In the genomic region with DNA sequence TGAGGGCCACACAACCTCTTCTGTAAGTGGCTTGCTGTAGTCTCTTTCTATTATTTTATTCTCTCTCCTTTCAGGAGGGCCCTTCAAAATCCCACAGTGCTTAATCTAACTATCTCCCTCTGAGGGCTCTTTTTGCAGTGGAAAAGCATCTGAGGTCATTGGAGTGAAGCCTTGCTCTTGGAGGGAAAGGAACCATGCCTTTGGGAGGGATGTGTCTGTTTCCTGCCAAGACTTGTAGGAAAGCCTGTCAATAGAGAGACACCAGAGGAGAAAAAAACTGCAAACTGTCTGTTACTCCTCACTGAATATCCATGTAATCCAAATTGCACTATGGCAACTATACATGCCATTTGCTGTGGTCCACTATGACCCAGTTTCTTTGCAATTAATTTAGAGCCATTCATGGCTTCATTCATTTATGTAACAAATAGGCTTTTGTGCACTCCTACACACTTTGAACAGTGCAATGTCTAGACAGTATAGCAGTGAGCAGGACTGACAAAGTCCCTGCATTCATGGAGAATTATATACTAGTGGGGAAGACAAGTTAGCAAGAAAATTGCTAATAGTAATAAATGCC, we compare ENCODE assay signal across 17 cellular contexts.
DNase-seq lines count a peak whose midpoint lies in the region; ATAC-seq and TF ChIP-seq lines count a peak whose summit lies in the region.
"Had no signal": no experiment of that assay in that cellular context is flagged by ENCODE, and none has a peak within 500 bp of the region (broad histone marks: within the 10 kb centered on the region; RNA-seq: fewer than 3 reads in every experiment).

No MANE protein-coding gene starts in this region.

- in situ Hi-C loops in SK-MEL-5 (cut with HindIII; ENCODE audit: low pct_unique_long_range_greater_than_20kb, low sequenced_read_pairs) = no loop called here

- no peak overlapping the region for H3K9ac ChIP-seq in Karpas-422 (ENCODE audit: low read length)
- H3K9ac ChIP-seq: BLaER1 treated with 17β-estradiol and CSF1 and Interleukin-3, amounts not matched to agents 10 nM and 100 nM had no signal

- ATAC-seq in HG02885 (IDR thresholded peaks at IDR 0.05; ENCODE audit: poor library complexity, unreplicated experiment) = no peak
- no peak for ATAC-seq in left lobe of liver
- ATAC-seq: GM23338 had no signal

- H3K4me3 ChIP-seq in mesodermal cell (ENCODE audit: extremely low read depth, insufficient read depth, low read length, poor library complexity, severe bottlenecking) = no peak overlapping the region
- no peak overlapping the region for H3K4me3 ChIP-seq in osteoblast (ENCODE audit: insufficient read depth, low read length)
- H3K4me3 ChIP-seq in Karpas-422 (ENCODE audit: low read length) = no peak overlapping the region
- H3K4me3 ChIP-seq: BLaER1 treated with 17β-estradiol and CSF1 and Interleukin-3, amounts not matched to agents 10 nM and 100 nM; GM23338 had no signal

- POLR2A ChIA-PET in RWPE1 (lab: Yijun Ruan, JAX; ENCODE audit: low non-redundant PET) = no interaction called here

- peak overlapping the region; percentile 47 for H3K27ac ChIP-seq in mesodermal cell (ENCODE audit: low read depth, low read length, severe bottlenecking)
- H3K27ac ChIP-seq in osteoblast (ENCODE audit: low read depth, low read length) = no peak overlapping the region
- H3K27ac ChIP-seq in RWPE1 = no peak overlapping the region
- no peak overlapping the region for H3K27ac ChIP-seq in Karpas-422 (ENCODE audit: low read length)
- H3K27ac ChIP-seq: BLaER1 treated with 17β-estradiol and CSF1 and Interleukin-3, amounts not matched to agents 10 nM and 100 nM had no signal

- H3K79me2 ChIP-seq in osteoblast (ENCODE audit: insufficient read depth, low read length) = no peaks in the 10 kb centered on the region
- no peaks in the 10 kb centered on the region for H3K79me2 ChIP-seq in Karpas-422 (ENCODE audit: low read length)

- H3K27me3 ChIP-seq in osteoblast (ENCODE audit: insufficient read depth, low read length) (no peaks in the 10 kb centered on the region), Karpas-422 (ENCODE audit: low read length) (no peaks in the 10 kb centered on the region)
- H3K27me3 ChIP-seq: BLaER1 treated with 17β-estradiol and CSF1 and Interleukin-3, amounts not matched to agents 10 nM and 100 nM had no signal

- H3K9me2 ChIP-seq in Karpas-422 (replicated peaks; ENCODE audit: insufficient read depth, low read length) = no peaks in the 10 kb centered on the region

- TF ChIP-seq CTCF in osteoblast (IDR thresholded peaks at IDR 0.05; ENCODE audit: extremely low read depth, low read depth, low read length) (no peak), RWPE1 (conservative IDR thresholded peaks at IDR 0.05; ENCODE audit: low read depth) (no peak)

- H3K4me1 ChIP-seq in mesodermal cell (ENCODE audit: control insufficient read depth, insufficient read depth, low read length, poor library complexity, severe bottlenecking) (no peaks in the 10 kb centered on the region), osteoblast (ENCODE audit: insufficient read depth, low read length) (no peaks in the 10 kb centered on the region), Karpas-422 (ENCODE audit: low read length) (no peaks in the 10 kb centered on the region)
- H3K4me1 ChIP-seq: BLaER1 treated with 17β-estradiol and CSF1 and Interleukin-3, amounts not matched to agents 10 nM and 100 nM had no signal

- H4K20me1 ChIP-seq in osteoblast (ENCODE audit: insufficient read depth, low read length) = no peaks in the 10 kb centered on the region
- H4K20me1 ChIP-seq in Karpas-422 (ENCODE audit: insufficient read depth, low read depth, low read length) = no peaks in the 10 kb centered on the region
- H4K20me1 ChIP-seq: BLaER1 treated with 17β-estradiol and CSF1 and Interleukin-3, amounts not matched to agents 10 nM and 100 nM had no signal

- CTCF ChIA-PET in RWPE1 (lab: Yijun Ruan, JAX) = no interaction called here

- H2AFZ ChIP-seq in osteoblast (ENCODE audit: low read length) (no peak overlapping the region), Karpas-422 (ENCODE audit: low read length) (no peak overlapping the region)
- H2AFZ ChIP-seq: GM23338 had no signal

- DNase-seq in DMS79 (lab: John Stamatoyannopoulos, UW) (peak; percentile 68), SK-MEL-5 (ENCODE audit: low read depth, low spot score) (peak; percentile 30), osteoblast (ENCODE audit: insufficient read length, low spot score, missing footprints) (peak; percentile 15), RWPE1 (ENCODE audit: low spot score) (no peak), Karpas-422 (no peak), left lobe of liver (ENCODE audit: low spot score) (no peak)
- DNase-seq: 8988T; AML-193; Calu3; CD4-positive, CD25-positive, alpha-beta regulatory T cell; DMS 273 treated with DMSO at 0.1 percent for 48 hours; EL; H7 had no signal

- no peaks in the 10 kb centered on the region for H3K9me3 ChIP-seq in mesodermal cell (ENCODE audit: control insufficient read depth, low read length)
- no peaks in the 10 kb centered on the region for H3K9me3 ChIP-seq in osteoblast (ENCODE audit: low read depth, low read length)
- no peaks in the 10 kb centered on the region for H3K9me3 ChIP-seq in Karpas-422 (ENCODE audit: low read length)
- H3K9me3 ChIP-seq: BLaER1 treated with 17β-estradiol and CSF1 and Interleukin-3, amounts not matched to agents 10 nM and 100 nM had no signal

- H3K36me3 ChIP-seq in mesodermal cell (ENCODE audit: control insufficient read depth, insufficient read depth, low read length) (no peaks in the 10 kb centered on the region), osteoblast (ENCODE audit: insufficient read depth, low read length) (no peaks in the 10 kb centered on the region), Karpas-422 (ENCODE audit: insufficient read depth, low read length) (no peaks in the 10 kb centered on the region)
- H3K36me3 ChIP-seq: BLaER1 treated with 17β-estradiol and CSF1 and Interleukin-3, amounts not matched to agents 10 nM and 100 nM had no signal

- H3K4me2 ChIP-seq in osteoblast (ENCODE audit: insufficient read depth, low read length) (no peak overlapping the region), Karpas-422 (ENCODE audit: low read depth, low read length, poor library complexity, severe bottlenecking) (no peak overlapping the region)
- H3K4me2 ChIP-seq: BLaER1 treated with 17β-estradiol and CSF1 and Interleukin-3, amounts not matched to agents 10 nM and 100 nM; GM23338 had no signal

Comparison
In these comparisons a context has a peak if more than half of its experiments do, and no peak if none do; other contexts are left out.
1. DNase-seq: peak in DMS79 (single experiment), SK-MEL-5 (single experiment) and osteoblast (single experiment); none in RWPE1 (single experiment), Karpas-422 (single experiment) and left lobe of liver (single experiment).